Comparison of ENCODE assay signal across 8 cellular contexts in the genomic region with DNA sequence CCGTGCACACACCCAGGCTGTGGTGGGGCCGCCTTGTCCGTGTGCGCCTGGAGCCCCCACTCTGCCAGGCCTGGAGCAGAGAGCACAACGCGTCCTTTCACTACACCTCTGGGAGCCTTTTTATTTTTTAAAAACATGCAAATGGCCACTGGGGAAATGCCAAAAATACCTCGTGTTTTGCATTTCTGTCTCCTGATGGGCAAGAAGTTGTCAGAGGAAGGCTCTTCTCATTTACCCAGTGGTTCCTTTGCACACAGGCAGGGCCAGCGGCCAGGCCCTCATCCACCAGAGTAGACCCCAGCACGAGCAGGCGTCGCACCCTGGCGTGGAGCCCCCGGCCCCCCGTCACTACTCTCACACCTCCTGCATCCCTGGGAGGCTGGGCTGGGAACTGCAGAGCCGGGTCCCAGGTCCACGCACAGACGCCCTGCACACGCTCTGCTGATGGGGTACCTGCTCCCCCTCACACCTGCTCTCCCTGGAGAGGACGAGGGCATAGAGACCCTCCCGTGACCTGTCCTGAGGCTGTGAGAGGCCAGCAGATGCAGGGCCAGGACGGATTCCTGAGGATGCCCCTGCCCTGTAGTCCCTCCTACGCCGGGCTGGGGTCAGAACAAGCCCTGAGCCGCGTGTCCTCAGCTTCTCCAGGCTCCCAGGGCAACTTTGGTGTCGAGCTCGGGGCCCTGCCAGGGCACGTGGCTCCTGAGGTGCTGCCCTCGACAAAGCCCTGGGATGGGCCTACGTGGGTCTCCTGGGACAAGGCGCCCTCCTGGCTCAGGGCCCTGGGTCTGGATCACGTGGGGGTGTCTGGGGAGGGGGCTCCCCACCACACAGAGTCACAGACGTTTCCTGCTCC.
DNase-seq lines count a peak whose midpoint lies in the region; ATAC-seq and TF ChIP-seq lines count a peak whose summit lies in the region.

No MANE protein-coding gene starts in this region.

- BruUV-seq in OCI-LY7 (replicated peaks; lab: Mats Ljungman, UMichigan): TSS peak; percentile 43

- peak overlapping the region; percentile 53 for H3K4me3 ChIP-seq in OCI-LY7 (ENCODE audit: low read depth, low read length, poor library complexity, severe bottlenecking)
- H3K4me3 ChIP-seq in lower lobe of right lung: no peak overlapping the region

- CTCF ChIA-PET in activated CD4-positive, alpha-beta T cell treated with anti-CD3 and anti-CD28 coated beads for 36 hours (lab: Charles Lee): no interaction called here
- CTCF ChIA-PET in OCI-LY7 (lab: Charles Lee; ENCODE audit: unreplicated experiment): no interaction called here

- H3K27ac ChIP-seq in OCI-LY7 (ENCODE audit: low read depth, low read length, poor library complexity, severe bottlenecking): peak overlapping the region; percentile 97
- H3K27ac ChIP-seq in lower lobe of right lung: no peak overlapping the region

- DNase-seq in activated CD4-positive, alpha-beta T cell treated with anti-CD3 and anti-CD28 coated beads for 36 hours: no peak
- no peak for DNase-seq in activated CD4-positive, alpha-beta T cell treated with anti-CD3 and anti-CD28 coated beads for 48 hours
- DNase-seq in OCI-LY7 (ENCODE audit: low spot score) (peak; percentile 82), lower lobe of right lung (no peak), HK-2 (ENCODE audit: unreplicated experiment) (no peak)
- DNase-seq in stimulated activated naive B cell treated with anti-CD40 and anti-IgM and Interleukin-4, amounts not matched to agents 10 μg/mL and 1 μg/mL and 100 μg/mL, for 72 hours: peak; percentile 49
- DNase-seq in activated effector memory CD4-positive, alpha-beta T cell treated with anti-CD3 and anti-CD28 coated beads, Interleukin-2, amount 50 U/mL, for 16 hours: no peak

- peaks cover 31% of the 10 kb centered on the region for H3K36me3 ChIP-seq in OCI-LY7 (ENCODE audit: insufficient read depth, low read length)
- peaks cover 28% of the 10 kb centered on the region for H3K36me3 ChIP-seq in lower lobe of right lung

- H3K4me1 ChIP-seq in OCI-LY7 (ENCODE audit: insufficient read depth, low read length, poor library complexity, severe bottlenecking) (peaks cover 58% of the 10 kb centered on the region), lower lobe of right lung (peaks cover 19% of the 10 kb centered on the region)

- no peaks in the 10 kb centered on the region for H4K20me1 ChIP-seq in OCI-LY7 (ENCODE audit: insufficient read depth, low read length)

- intact Hi-C loops in activated CD4-positive, alpha-beta T cell treated with anti-CD3 and anti-CD28 coated beads for 36 hours (cut with DNase I, micrococcal nuclease): no loop called here
- intact Hi-C loops in OCI-LY7 (cut with micrococcal nuclease; ENCODE audit: unreplicated experiment) (loop anchor here (2.0 kb wide), 2 partner anchors 56 to 64 kb away; no protein-coding TSS in a partner anchor), lower lobe of right lung (cut with DNase I) (no loop called here)

- H3K4me3 Mint-ChIP-seq in activated CD4-positive, alpha-beta T cell treated with anti-CD3 and anti-CD28 coated beads for 36 hours: no peak overlapping the region
- H3K4me3 Mint-ChIP-seq in stimulated activated naive B cell treated with anti-CD40 and anti-IgM and Interleukin-4, amounts not matched to agents 10 μg/mL and 1 μg/mL and 100 μg/mL, for 72 hours: peak overlapping the region; percentile 73 to 74

- H3K4me2 ChIP-seq in OCI-LY7 (ENCODE audit: low read length): peak overlapping the region; percentile 86

- no peaks in the 10 kb centered on the region for H3K9me3 Mint-ChIP-seq in activated CD4-positive, alpha-beta T cell treated with anti-CD3 and anti-CD28 coated beads for 36 hours (ENCODE audit: low read depth)
- H3K9me3 Mint-ChIP-seq in stimulated activated naive B cell treated with anti-CD40 and anti-IgM and Interleukin-4, amounts not matched to agents 10 μg/mL and 1 μg/mL and 100 μg/mL, for 72 hours: no peaks in the 10 kb centered on the region

- H3K4me1 Mint-ChIP-seq in activated CD4-positive, alpha-beta T cell treated with anti-CD3 and anti-CD28 coated beads for 36 hours: peaks cover 2% of the 10 kb centered on the region
- H3K4me1 Mint-ChIP-seq in stimulated activated naive B cell treated with anti-CD40 and anti-IgM and Interleukin-4, amounts not matched to agents 10 μg/mL and 1 μg/mL and 100 μg/mL, for 72 hours: peaks cover 55 to 83% of the 10 kb centered on the region in 2 donors

- no peaks in the 10 kb centered on the region for H3K27me3 ChIP-seq in lower lobe of right lung (ENCODE audit: low read depth)

- no peak for ATAC-seq in activated CD4-positive, alpha-beta T cell treated with anti-CD3 and anti-CD28 coated beads for 36 hours
- peak; percentile 75 for ATAC-seq in HG02840 (IDR thresholded peaks at IDR 0.05; ENCODE audit: low FRiP score, unreplicated experiment)
- peak; percentile 63 to 70 for ATAC-seq in stimulated activated naive B cell treated with anti-CD40 and anti-IgM and Interleukin-4, amounts not matched to agents 10 μg/mL and 1 μg/mL and 100 μg/mL, for 72 hours (replicated peaks)
- ATAC-seq in lower lobe of right lung: no peak

- peaks cover 14% of the 10 kb centered on the region; the same call in 1 of the 2 replicates for H3K79me2 ChIP-seq in OCI-LY7 (ENCODE audit: insufficient read depth, low read depth, low read length)

- no peaks in the 10 kb centered on the region for H3K9me2 ChIP-seq in OCI-LY7 (ENCODE audit: insufficient read depth, low read length)

- POLR2A ChIA-PET in activated CD4-positive, alpha-beta T cell treated with anti-CD3 and anti-CD28 coated beads for 36 hours (lab: Charles Lee): no interaction called here
- POLR2A ChIA-PET in OCI-LY7 (lab: Charles Lee): no interaction called here

- H3K27me3 Mint-ChIP-seq in activated CD4-positive, alpha-beta T cell treated with anti-CD3 and anti-CD28 coated beads for 36 hours: no peaks in the 10 kb centered on the region
- H3K27me3 Mint-ChIP-seq in stimulated activated naive B cell treated with anti-CD40 and anti-IgM and Interleukin-4, amounts not matched to agents 10 μg/mL and 1 μg/mL and 100 μg/mL, for 72 hours: no peaks in the 10 kb centered on the region

- no peak overlapping the region for H2AFZ ChIP-seq in OCI-LY7 (ENCODE audit: low read length)

- H3K36me3 Mint-ChIP-seq in activated CD4-positive, alpha-beta T cell treated with anti-CD3 and anti-CD28 coated beads for 36 hours (ENCODE audit: low read depth): peaks cover 30% of the 10 kb centered on the region
- H3K36me3 Mint-ChIP-seq in stimulated activated naive B cell treated with anti-CD40 and anti-IgM and Interleukin-4, amounts not matched to agents 10 μg/mL and 1 μg/mL and 100 μg/mL, for 72 hours: peaks cover 60 to 80% of the 10 kb centered on the region in 2 donors

- H3K9me3 ChIP-seq in OCI-LY7 (ENCODE audit: low read length) (no peaks in the 10 kb centered on the region), lower lobe of right lung (no peaks in the 10 kb centered on the region)

- peak overlapping the region; percentile 26 for H3K27ac Mint-ChIP-seq in activated CD4-positive, alpha-beta T cell treated with anti-CD3 and anti-CD28 coated beads for 36 hours
- peak overlapping the region; percentile 98 for H3K27ac Mint-ChIP-seq in stimulated activated naive B cell treated with anti-CD40 and anti-IgM and Interleukin-4, amounts not matched to agents 10 μg/mL and 1 μg/mL and 100 μg/mL, for 72 hours

- TF ChIP-seq CTCF in OCI-LY7 (conservative IDR thresholded peaks at IDR 0.05; ENCODE audit: low read length): no peak
- no peak for TF ChIP-seq CTCF in lower lobe of right lung (IDR thresholded peaks at IDR 0.05)

Comparison
In these comparisons a context has a peak if more than half of its experiments do, and no peak if none do; other contexts are left out.
1. ATAC-seq: peak in HG02840 (single experiment) and stimulated activated naive B cell treated with anti-CD40 and anti-IgM and Interleukin-4, amounts not matched to agents 10 μg/mL and 1 μg/mL and 100 μg/mL, for 72 hours (2 of 2); none in activated CD4-positive, alpha-beta T cell treated with anti-CD3 and anti-CD28 coated beads for 36 hours (single experiment) and lower lobe of right lung (0 of 2).
2. DNase-seq: peak in OCI-LY7 (single experiment) and stimulated activated naive B cell treated with anti-CD40 and anti-IgM and Interleukin-4, amounts not matched to agents 10 μg/mL and 1 μg/mL and 100 μg/mL, for 72 hours (single experiment); none in activated CD4-positive, alpha-beta T cell treated with anti-CD3 and anti-CD28 coated beads for 36 hours (single experiment), activated CD4-positive, alpha-beta T cell treated with anti-CD3 and anti-CD28 coated beads for 48 hours (single experiment), lower lobe of right lung (single experiment), HK-2 (single experiment) and activated effector memory CD4-positive, alpha-beta T cell treated with anti-CD3 and anti-CD28 coated beads, Interleukin-2, amount 50 U/mL, for 16 hours (single experiment).